In the genomic region with DNA sequence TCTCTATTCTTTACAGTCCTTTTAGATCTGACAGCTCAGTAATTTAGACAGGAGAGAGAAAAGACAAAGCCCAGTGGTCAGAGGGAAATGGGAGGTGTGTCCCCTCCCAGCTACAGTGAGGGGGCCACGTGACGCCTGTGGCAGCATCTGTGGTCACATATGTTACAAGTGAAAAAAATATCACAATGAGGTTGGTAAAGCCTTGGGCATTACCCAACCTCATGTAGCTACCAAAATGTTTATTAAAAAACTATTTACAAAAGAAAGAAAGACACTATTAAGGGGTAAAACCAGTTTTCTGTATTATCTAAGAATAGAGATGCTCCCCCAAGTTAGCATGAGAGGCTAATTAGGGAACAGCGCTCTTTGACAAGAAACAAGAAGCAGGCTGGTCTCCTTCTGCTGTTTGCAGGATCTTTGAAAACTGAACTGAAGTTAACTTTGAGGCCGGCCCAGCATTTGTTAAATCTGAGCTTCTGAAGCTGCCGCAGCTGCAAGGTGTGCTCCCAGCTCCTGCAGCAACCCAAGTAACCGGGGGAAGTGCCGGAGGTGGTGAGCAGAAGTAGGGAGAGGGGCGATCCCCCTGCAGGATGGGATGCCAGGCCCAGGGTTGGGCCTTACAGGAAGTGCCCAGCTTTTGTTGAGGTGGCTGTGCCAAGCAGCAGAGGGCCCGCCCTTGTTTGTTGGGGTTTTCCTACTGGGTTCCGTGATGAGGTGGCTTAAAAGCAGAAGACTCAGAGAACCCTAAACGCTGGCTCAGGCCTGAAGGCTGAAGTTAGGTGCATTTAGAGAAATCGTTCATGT, we compare ENCODE assay signal across 10 cellular contexts. TPM values are rescaled to one million over a fixed set of nuclear protein-coding genes. Genes with fewer than 3 reads are reported as not detected.
DNase-seq lines count a peak whose midpoint lies in the region; ATAC-seq, FAIRE-seq and TF ChIP-seq lines count a peak whose summit lies in the region.
"Had no signal": no experiment of that assay in that cellular context is flagged by ENCODE, and none has a peak within 500 bp of the region (broad histone marks: within the 10 kb centered on the region; RNA-seq: fewer than 3 reads in every experiment).

No MANE protein-coding gene starts in this region.

- peak; percentile 2 for DNase-seq in DMS53 (lab: John Stamatoyannopoulos, UW)
- DNase-seq in DMS53 treated with DMSO at 0.1 percent for 48 hours (lab: John Stamatoyannopoulos, UW; ENCODE audit: unreplicated experiment): no peak
- no peak for DNase-seq in K562 (ENCODE audit: extremely low read depth in 1 of 4, low spot score in 3 of 4)
- DNase-seq in pons (ENCODE audit: low spot score): peak; percentile 46
- no peak for DNase-seq in UCSD-AML1 (lab: John Stamatoyannopoulos, UW; ENCODE audit: unreplicated experiment)
- no peak for DNase-seq in OCI-M2 (lab: John Stamatoyannopoulos, UW; ENCODE audit: unreplicated experiment)

- no peak overlapping the region for H3K4me3 ChIP-seq in K562
- H3K4me3 ChIP-seq: tibial artery had no signal

- WGBS in K562 (ENCODE audit: insufficient coverage, low coverage, missing lambda C conversion rate): 6% methylated on average over 12 of the region's 12 CpGs

- TF ChIP-seq EP300 in K562 (IDR thresholded peaks at IDR 0.05; ENCODE audit: low read length): no peak

- no peaks in the 10 kb centered on the region for H3K36me3 ChIP-seq in K562 (ENCODE audit: control insufficient read depth, insufficient read depth, low read length)
- H3K36me3 ChIP-seq: tibial artery had no signal

- H3K4me2 ChIP-seq in K562 (ENCODE audit: insufficient read depth, low read length): no peak overlapping the region

- no peaks in the 10 kb centered on the region for H3K9me3 ChIP-seq in K562 (replicated peaks; ENCODE audit: control insufficient read depth, insufficient read depth, low read depth, low read length)
- H3K9me3 ChIP-seq: tibial artery had no signal

- no peaks in the 10 kb centered on the region for H3K9me1 ChIP-seq in K562 (ENCODE audit: control insufficient read depth, insufficient read depth, low read length)

- H3K36me3 Mint-ChIP-seq in T-helper 1 cell treated with Interleukin-12 subunit alpha and Interleukin-12 subunit beta and Interleukin-4 antibody, amounts not matched to agents 30 μg/mL and 1 μg/mL, for 36 hours (ENCODE audit: low read depth): no peaks in the 10 kb centered on the region

- no peaks in the 10 kb centered on the region for H3K79me2 ChIP-seq in K562 (ENCODE audit: control insufficient read depth, insufficient read depth, low read length)

- no peak overlapping the region for H3K27ac ChIP-seq in K562 (ENCODE audit: extremely low read depth, low read depth, low read length)
- H3K27ac ChIP-seq: tibial artery had no signal

- no peaks in the 10 kb centered on the region for H3K9me3 Mint-ChIP-seq in T-helper 1 cell treated with Interleukin-12 subunit alpha and Interleukin-12 subunit beta and Interleukin-4 antibody, amounts not matched to agents 30 μg/mL and 1 μg/mL, for 36 hours

- H3K27me3 Mint-ChIP-seq in T-helper 1 cell treated with Interleukin-12 subunit alpha and Interleukin-12 subunit beta and Interleukin-4 antibody, amounts not matched to agents 30 μg/mL and 1 μg/mL, for 36 hours (ENCODE audit: low read depth): no peaks in the 10 kb centered on the region

- no peak overlapping the region for H2AFZ ChIP-seq in K562 (ENCODE audit: low read depth, low read length)

- H3K9ac ChIP-seq in K562 (ENCODE audit: insufficient read depth in 1 of 2, low read depth in 2 of 2, low read length in 2 of 2): no peak overlapping the region

- TF ChIP-seq CTCF in K562 (IDR thresholded peaks at IDR 0.05 in 2 of 3, conservative IDR thresholded peaks at IDR 0.05 in 1 of 3; ENCODE audit: insufficient read depth in 2 of 3, low read depth in 1 of 3, low read length in 3 of 3): no peak

- TF ChIP-seq POLR2A in K562 (conservative IDR thresholded peaks at IDR 0.05): no peak

- no peak for TF ChIP-seq RAD21 in K562 (CRISPR knock-in tag; conservative IDR thresholded peaks at IDR 0.05 in 1 of 2, IDR thresholded peaks at IDR 0.05 in 1 of 2)

- H3K4me1 Mint-ChIP-seq in T-helper 1 cell treated with Interleukin-12 subunit alpha and Interleukin-12 subunit beta and Interleukin-4 antibody, amounts not matched to agents 30 μg/mL and 1 μg/mL, for 36 hours (ENCODE audit: low read depth): peaks cover 62% of the 10 kb centered on the region

- ATAC-seq in HG03097 (IDR thresholded peaks at IDR 0.05; ENCODE audit: low FRiP score, unreplicated experiment): peak; percentile 59
- ATAC-seq in K562: no peak

- in situ Hi-C loops in K562 (cut with MboI): no loop called here

- H3K4me3 Mint-ChIP-seq in T-helper 1 cell treated with Interleukin-12 subunit alpha and Interleukin-12 subunit beta and Interleukin-4 antibody, amounts not matched to agents 30 μg/mL and 1 μg/mL, for 36 hours: peak overlapping the region; percentile 76

- peak overlapping the region; percentile 99 for H3K27ac Mint-ChIP-seq in T-helper 1 cell treated with Interleukin-12 subunit alpha and Interleukin-12 subunit beta and Interleukin-4 antibody, amounts not matched to agents 30 μg/mL and 1 μg/mL, for 36 hours

- no peaks in the 10 kb centered on the region for H3K4me1 ChIP-seq in K562 (replicated peaks in 1 of 2; ENCODE audit: control insufficient read depth in 2 of 2, insufficient read depth in 2 of 2, low read length in 2 of 2)
- H3K4me1 ChIP-seq: tibial artery had no signal

- H4K20me1 ChIP-seq in K562 (replicated peaks; ENCODE audit: control insufficient read depth, insufficient read depth, low read length): no peaks in the 10 kb centered on the region

- FAIRE-seq in K562 (lab: Jason Lieb, UNC): no peak
- FAIRE-seq: A204.1 had no signal

- CTCF ChIA-PET in K562 (lab: Yijun Ruan, JAX; ENCODE audit: low intra/inter-chr PET ratio): no interaction called here

- POLR2A ChIA-PET in K562 (lab: Yijun Ruan, JAX): no interaction called here

- intact Hi-C loops in K562 (cut with micrococcal nuclease): no loop called here

- peaks cover 2 to 11% of the 10 kb centered on the region in 2 experiments; a peak in 4 of 5 replicates for H3K27me3 ChIP-seq in K562 (ENCODE audit: control insufficient read depth in 2 of 2, insufficient read depth in 2 of 2, low read length in 2 of 2)
- H3K27me3 ChIP-seq: tibial artery had no signal

- no TSS peak for BruUV-seq in K562 (replicated peaks; lab: Mats Ljungman, UMichigan)

TF ChIP-seq in K562, 482 proteins besides CTCF, POLR2A, EP300 and RAD21 (continues in another document):
- no peak for TF ChIP-seq NR2C1 (IDR thresholded peaks at IDR 0.05)
- TF ChIP-seq NR2C1 (tag; IDR thresholded peaks at IDR 0.05): no peak
- no peak for TF ChIP-seq TFAM (CRISPR knock-in tag; conservative IDR thresholded peaks at IDR 0.05)
- TF ChIP-seq ZNF274 (IDR thresholded peaks at IDR 0.05; ENCODE audit: borderline replicate concordance, low read depth, low read length): no peak
- no peak for TF ChIP-seq TCFL5 (CRISPR knock-in tag; conservative IDR thresholded peaks at IDR 0.05)
- TF ChIP-seq, protein P1, sequence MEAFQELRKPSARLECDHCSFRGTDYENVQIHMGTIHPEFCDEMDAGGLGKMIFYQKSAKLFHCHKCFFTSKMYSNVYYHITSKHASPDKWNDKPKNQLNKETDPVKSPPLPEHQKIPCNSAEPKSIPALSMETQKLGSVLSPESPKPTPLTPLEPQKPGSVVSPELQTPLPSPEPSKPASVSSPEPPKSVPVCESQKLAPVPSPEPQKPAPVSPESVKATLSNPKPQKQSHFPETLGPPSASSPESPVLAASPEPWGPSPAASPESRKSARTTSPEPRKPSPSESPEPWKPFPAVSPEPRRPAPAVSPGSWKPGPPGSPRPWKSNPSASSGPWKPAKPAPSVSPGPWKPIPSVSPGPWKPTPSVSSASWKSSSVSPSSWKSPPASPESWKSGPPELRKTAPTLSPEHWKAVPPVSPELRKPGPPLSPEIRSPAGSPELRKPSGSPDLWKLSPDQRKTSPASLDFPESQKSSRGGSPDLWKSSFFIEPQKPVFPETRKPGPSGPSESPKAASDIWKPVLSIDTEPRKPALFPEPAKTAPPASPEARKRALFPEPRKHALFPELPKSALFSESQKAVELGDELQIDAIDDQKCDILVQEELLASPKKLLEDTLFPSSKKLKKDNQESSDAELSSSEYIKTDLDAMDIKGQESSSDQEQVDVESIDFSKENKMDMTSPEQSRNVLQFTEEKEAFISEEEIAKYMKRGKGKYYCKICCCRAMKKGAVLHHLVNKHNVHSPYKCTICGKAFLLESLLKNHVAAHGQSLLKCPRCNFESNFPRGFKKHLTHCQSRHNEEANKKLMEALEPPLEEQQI (IDR thresholded peaks at IDR 0.05): no peak
- TF ChIP-seq, protein P2, sequence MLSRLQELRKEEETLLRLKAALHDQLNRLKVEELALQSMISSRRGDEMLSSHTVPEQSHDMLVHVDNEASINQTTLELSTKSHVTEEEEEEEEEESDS (CRISPR knock-in tag; IDR thresholded peaks at IDR 0.05): no peak
- TF ChIP-seq SRSF1 (IDR thresholded peaks at IDR 0.05; ENCODE audit: low read depth, low read length): no peak
- 0 out of 2 replicates have a peak, but pooled peaks have one; percentile 1 for TF ChIP-seq PHF8 (IDR thresholded peaks at IDR 0.05; ENCODE audit: borderline replicate concordance, low read length)
- TF ChIP-seq MED1 (CRISPR knock-in tag; IDR thresholded peaks at IDR 0.05; ENCODE audit: borderline replicate concordance): no peak
- no peak for TF ChIP-seq PURB (CRISPR knock-in tag; IDR thresholded peaks at IDR 0.05; ENCODE audit: low read depth)

RNA-seq across cellular contexts. Expression of a gene that starts 42.6 kb away (rescaled TPM):
- 0.12 and 0.46 TPM in 2 replicates for total RNA-seq in K562 (2011; cell fraction: chromatin; rRNA removed; ENCODE audit: low replicate concordance)
- 0.33 and 0.39 TPM in 2 replicates for total RNA-seq in K562 (2011; cell fraction: nucleolus; rRNA removed)
- total RNA-seq in K562 (2011; cell fraction: nucleoplasm; rRNA removed): 0.31 and 0.37 TPM in 2 replicates
- total RNA-seq in K562 (2014; rRNA removed) (0.04 and 0.09 TPM in 2 replicates), K562 (2014; rRNA removed; fragmentation: Illumina TruSeq; extraction: Trizol) (0.10 and 0.11 TPM in 2 replicates), K562 (2015; rRNA removed; fragmentation: Illumina TruSeq; extraction: Trizol) (0.11 TPM in 2 replicates), K562 (2021) (0.18 and 0.20 TPM in 2 replicates)
- polyA plus RNA-seq in K562 (2011; rRNA removed) (0.11 and 0.17 TPM in 2 replicates), K562 (2014; fragmentation: Illumina TruSeq; extraction: Trizol) (0.06 and 0.09 TPM in 2 replicates), K562 (2014; fragmentation: Nextera tagmentation; extraction: Ambion mirVana) (under 1 TPM in 1 of 2 experiments, not detected in 1; 0.03 TPM), K562 (2014; rRNA removed) (not detected in 2 replicates)
- polyA plus RNA-seq in K562 (2011; cell fraction: cytosol; rRNA removed): 0.07 and 0.10 TPM in 2 replicates
- 0.14 and 0.15 TPM in 2 replicates for polyA plus RNA-seq in K562 (2011; cell fraction: nucleus; rRNA removed)
- 0.05 and 0.08 TPM in 2 replicates for polyA plus RNA-seq in K562 (2012)
- 0.53 and 0.54 TPM in 2 replicates for polyA minus RNA-seq in K562 (2011; rRNA and poly(A)+ RNA removed)
- polyA minus RNA-seq in K562 (2011; cell fraction: cytosol; rRNA and poly(A)+ RNA removed): 0.29 TPM in 1 of 2 replicates, not detected in the other
- polyA minus RNA-seq in K562 (2011; cell fraction: nucleus; rRNA and poly(A)+ RNA removed): 0.40 and 0.56 TPM in 2 replicates

Comparison
In these comparisons a context has a peak if more than half of its experiments do, and no peak if none do; other contexts are left out.
1. DNase-seq: peak in DMS53 (single experiment) and pons (single experiment); none in DMS53 treated with DMSO at 0.1 percent for 48 hours (single experiment), K562 (0 of 4), UCSD-AML1 (single experiment) and OCI-M2 (single experiment).